Comparison of ENCODE assay signal across 3 cellular contexts in genomic region chr11:123443851-123444623, GRCh38.
TF ChIP-seq lines count a peak whose summit lies in the region.

No MANE protein-coding gene starts in this region.

TF ChIP-seq in IMR-90, 13 proteins besides CTCF, POLR2A, EP300 and RAD21:
- TF ChIP-seq CEBPB (IDR thresholded peaks at IDR 0.05; ENCODE audit: low read depth, low read length) (0 out of 2 replicates have a peak, but pooled peaks have one; percentile 38), ELK1 (IDR thresholded peaks at IDR 0.05; ENCODE audit: borderline replicate concordance, low read depth, low read length) (no peak)
TF ChIP-seq in IMR-90: peak in this region for 1.

TF ChIP-seq in GM12878, 131 proteins besides CTCF, POLR2A, EP300 and RAD21:
- TF ChIP-seq, protein P1, sequence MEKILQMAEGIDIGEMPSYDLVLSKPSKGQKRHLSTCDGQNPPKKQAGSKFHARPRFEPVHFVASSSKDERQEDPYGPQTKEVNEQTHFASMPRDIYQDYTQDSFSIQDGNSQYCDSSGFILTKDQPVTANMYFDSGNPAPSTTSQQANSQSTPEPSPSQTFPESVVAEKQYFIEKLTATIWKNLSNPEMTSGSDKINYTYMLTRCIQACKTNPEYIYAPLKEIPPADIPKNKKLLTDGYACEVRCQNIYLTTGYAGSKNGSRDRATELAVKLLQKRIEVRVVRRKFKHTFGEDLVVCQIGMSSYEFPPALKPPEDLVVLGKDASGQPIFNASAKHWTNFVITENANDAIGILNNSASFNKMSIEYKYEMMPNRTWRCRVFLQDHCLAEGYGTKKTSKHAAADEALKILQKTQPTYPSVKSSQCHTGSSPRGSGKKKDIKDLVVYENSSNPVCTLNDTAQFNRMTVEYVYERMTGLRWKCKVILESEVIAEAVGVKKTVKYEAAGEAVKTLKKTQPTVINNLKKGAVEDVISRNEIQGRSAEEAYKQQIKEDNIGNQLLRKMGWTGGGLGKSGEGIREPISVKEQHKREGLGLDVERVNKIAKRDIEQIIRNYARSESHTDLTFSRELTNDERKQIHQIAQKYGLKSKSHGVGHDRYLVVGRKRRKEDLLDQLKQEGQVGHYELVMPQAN (conservative IDR thresholded peaks at IDR 0.05), result no peak
- no peak for TF ChIP-seq STAT1 (conservative IDR thresholded peaks at IDR 0.05)
- TF ChIP-seq DPF2 (IDR thresholded peaks at IDR 0.05), result no peak
- TF ChIP-seq, protein P2, sequence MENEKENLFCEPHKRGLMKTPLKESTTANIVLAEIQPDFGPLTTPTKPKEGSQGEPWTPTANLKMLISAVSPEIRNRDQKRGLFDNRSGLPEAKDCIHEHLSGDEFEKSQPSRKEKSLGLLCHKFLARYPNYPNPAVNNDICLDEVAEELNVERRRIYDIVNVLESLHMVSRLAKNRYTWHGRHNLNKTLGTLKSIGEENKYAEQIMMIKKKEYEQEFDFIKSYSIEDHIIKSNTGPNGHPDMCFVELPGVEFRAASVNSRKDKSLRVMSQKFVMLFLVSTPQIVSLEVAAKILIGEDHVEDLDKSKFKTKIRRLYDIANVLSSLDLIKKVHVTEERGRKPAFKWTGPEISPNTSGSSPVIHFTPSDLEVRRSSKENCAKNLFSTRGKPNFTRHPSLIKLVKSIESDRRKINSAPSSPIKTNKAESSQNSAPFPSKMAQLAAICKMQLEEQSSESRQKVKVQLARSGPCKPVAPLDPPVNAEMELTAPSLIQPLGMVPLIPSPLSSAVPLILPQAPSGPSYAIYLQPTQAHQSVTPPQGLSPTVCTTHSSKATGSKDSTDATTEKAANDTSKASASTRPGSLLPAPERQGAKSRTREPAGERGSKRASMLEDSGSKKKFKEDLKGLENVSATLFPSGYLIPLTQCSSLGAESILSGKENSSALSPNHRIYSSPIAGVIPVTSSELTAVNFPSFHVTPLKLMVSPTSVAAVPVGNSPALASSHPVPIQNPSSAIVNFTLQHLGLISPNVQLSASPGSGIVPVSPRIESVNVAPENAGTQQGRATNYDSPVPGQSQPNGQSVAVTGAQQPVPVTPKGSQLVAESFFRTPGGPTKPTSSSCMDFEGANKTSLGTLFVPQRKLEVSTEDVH (IDR thresholded peaks at IDR 0.05; ENCODE audit: low read depth, partially characterized antibody), result no peak
- no peak for TF ChIP-seq MYB (IDR thresholded peaks at IDR 0.05; ENCODE audit: borderline replicate concordance, low read depth, low read length)
- no peak for TF ChIP-seq HDAC6 (IDR thresholded peaks at IDR 0.05; ENCODE audit: unreplicated experiment)

TF ChIP-seq in SK-N-SH, 30 proteins besides CTCF, POLR2A, EP300 and RAD21:
- no peak for TF ChIP-seq GATA2 (CRISPR knock-in tag; IDR thresholded peaks at IDR 0.05)
- TF ChIP-seq FOSL2 (IDR thresholded peaks at IDR 0.05; ENCODE audit: borderline replicate concordance, low read depth), result no peak
- TF ChIP-seq SMC3 (IDR thresholded peaks at IDR 0.05; ENCODE audit: low read depth, low read length), result no peak
- TF ChIP-seq MEF2A (IDR thresholded peaks at IDR 0.05; ENCODE audit: borderline replicate concordance, low read depth), result no peak
- TF ChIP-seq SIN3A (IDR thresholded peaks at IDR 0.05; ENCODE audit: borderline replicate concordance, low read depth, low read length), result no peak
- TF ChIP-seq ZBTB33 (IDR thresholded peaks at IDR 0.05; ENCODE audit: borderline replicate concordance, low read depth), result no peak
- no peak for TF ChIP-seq USF1 (IDR thresholded peaks at IDR 0.05; ENCODE audit: borderline replicate concordance, low read depth)
- TF ChIP-seq TAF1 (IDR thresholded peaks at IDR 0.05; ENCODE audit: borderline replicate concordance, low read depth, low read length), result no peak
- no peak for TF ChIP-seq RFX5 (IDR thresholded peaks at IDR 0.05; ENCODE audit: low read length)
- TF ChIP-seq RXRA (IDR thresholded peaks at IDR 0.05; ENCODE audit: borderline replicate concordance, low read depth), result no peak
- no peak for TF ChIP-seq MXI1 (IDR thresholded peaks at IDR 0.05; ENCODE audit: low read depth, low read length)
- no peak for TF ChIP-seq RCOR1 (IDR thresholded peaks at IDR 0.05; ENCODE audit: low read length)
- no peak for TF ChIP-seq GABPA (IDR thresholded peaks at IDR 0.05; ENCODE audit: low read depth)
- TF ChIP-seq YY1 (IDR thresholded peaks at IDR 0.05; ENCODE audit: low read depth), result no peak
- no peak for TF ChIP-seq NRF1 (IDR thresholded peaks at IDR 0.05; ENCODE audit: low read depth, low read length)
